27 cellular contexts compared by ENCODE assay signal in the genomic region with DNA sequence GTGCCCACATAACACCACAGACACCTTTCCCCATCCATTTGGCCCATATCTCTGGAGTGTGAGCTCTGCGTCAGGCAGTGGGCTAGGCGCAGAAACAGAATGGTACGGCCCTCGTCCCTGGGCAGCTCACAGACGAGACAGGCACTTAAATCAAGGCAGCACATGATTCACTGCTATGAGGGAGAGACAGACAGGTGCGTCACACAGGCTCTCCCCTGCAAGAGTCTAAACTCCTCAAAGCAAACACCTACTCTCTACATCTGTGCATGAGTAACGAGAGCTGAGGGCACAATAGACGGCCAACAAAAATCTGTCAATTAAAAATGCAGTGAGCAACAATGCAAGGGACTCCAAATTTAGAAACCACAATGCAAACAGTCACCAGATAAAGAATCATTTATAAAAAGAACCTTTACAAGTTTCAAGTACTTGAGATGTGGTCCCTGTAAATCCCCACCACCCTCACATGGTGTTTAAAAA.
A peak's percentile ranks its signal among the peaks of the same experiment; 100 is the strongest.
DNase-seq lines count a peak whose midpoint lies in the region; ATAC-seq, FAIRE-seq and TF ChIP-seq lines count a peak whose summit lies in the region.
"Had no signal": no experiment of that assay in that cellular context is flagged by ENCODE, and none has a peak within 500 bp of the region (broad histone marks: within the 10 kb centered on the region; RNA-seq: fewer than 3 reads in every experiment).

No MANE protein-coding gene starts in this region.

- H3K27ac ChIP-seq in heart left ventricle (peak overlapping the region in 10 of 12 donors; percentile 46 to 74 (median 62)), pancreas (no peak overlapping the region)
- H3K27ac ChIP-seq: breast epithelium, neural progenitor cell, thoracic aorta had no signal

- H3K4me1 ChIP-seq in heart left ventricle (peaks cover 0 to 17% (median 6%) of the 10 kb centered on the region in 12 donors), pancreas (peaks cover 4 to 12% (median 11%) of the 10 kb centered on the region in 3 donors)
- H3K4me1 ChIP-seq: BE2C, breast epithelium, neural progenitor cell had no signal

- ATAC-seq in heart left ventricle (peak; percentile 57 to 93 (median 77)), pancreas (peak; percentile 20 to 45 (median 32))
- ATAC-seq: PC-3 had no signal

- H3K4me3 ChIP-seq in heart left ventricle = no peak overlapping the region
- H3K4me3 ChIP-seq in pancreas = no peak overlapping the region
- H3K4me3 ChIP-seq: breast epithelium, neural progenitor cell, thoracic aorta had no signal

- no peaks in the 10 kb centered on the region for H3K9me3 ChIP-seq in heart left ventricle
- no peaks in the 10 kb centered on the region for H3K9me3 ChIP-seq in pancreas
- H3K9me3 ChIP-seq: breast epithelium, thoracic aorta had no signal

- no peak for TF ChIP-seq CTCF in heart left ventricle (IDR thresholded peaks at IDR 0.05)
- TF ChIP-seq CTCF in pancreas (IDR thresholded peaks at IDR 0.05) = no peak

- H3K36me3 ChIP-seq in heart left ventricle (no peaks in the 10 kb centered on the region), pancreas (no peaks in the 10 kb centered on the region)
- H3K36me3 ChIP-seq: BE2C, breast epithelium, neural progenitor cell, thoracic aorta had no signal

- no peak for FAIRE-seq in pancreas (lab: Jason Lieb, UNC)
- FAIRE-seq: colon, G401.6, H54 had no signal

- DNase-seq in Daoy (ENCODE audit: low read depth) = peak; percentile 75
- DNase-seq in NCI-H345 (lab: John Stamatoyannopoulos, UW) = peak; percentile 85
- peak in 1 of 5 donors; percentile 68 for DNase-seq in heart left ventricle
- DNase-seq in pancreas = no peak
- DNase-seq in COR-L47 (lab: John Stamatoyannopoulos, UW) = no peak
- no peak for DNase-seq in globus pallidus (ENCODE audit: low spot score)
- DNase-seq in HuH-7.5 (ENCODE audit: low spot score) = no peak
- no peak for DNase-seq in EL
- DNase-seq: activated B cell treated with CpG ODN at 0.5 μM for 24 hours; activated CD4-positive, alpha-beta T cell treated with anti-CD3 and anti-CD28 coated beads, Interleukin-2, amount 50 U/mL, for 4 hours; activated naive CD4-positive, alpha-beta T cell treated with anti-CD3 and anti-CD28 coated beads, Interleukin-2, amount 10 ng/mL, durations not matched to agents 7 days and 5 days; BE2C; effector CD4-positive, alpha-beta T cell; glutamatergic neuron; kidney glomerular epithelial cell; mammary epithelial cell; NCI-H2081; NCI-H82; PC-3; stimulated activated naive CD4-positive, alpha-beta T cell treated with Interleukin-2 at 50 U/mL for 16 hours; SW 1271 had no signal

- 40 to 54% (median 48%) methylated on average over 7 to 8 of the region's 8 CpGs for WGBS in heart left ventricle, 4 donors
- 51 to 55% methylated on average over 8 of the region's 8 CpGs for WGBS in pancreas, 2 donors

- H3K27me3 ChIP-seq in heart left ventricle = no peaks in the 10 kb centered on the region
- H3K27me3 ChIP-seq in pancreas = no peaks in the 10 kb centered on the region
- H3K27me3 ChIP-seq: BE2C, breast epithelium, neural progenitor cell had no signal

- intact Hi-C loops in heart left ventricle (cut with DNase I) = loop anchor here in 2 of 10 donors (1.0 to 5.0 kb wide), 3 partner anchors 19 to 127 kb away; no protein-coding TSS in a partner anchor
- intact Hi-C loops in pancreas (cut with DNase I) = no loop called here

- no peak for TF ChIP-seq POLR2A in heart left ventricle (IDR thresholded peaks at IDR 0.05)

Comparison
In these comparisons a context has a peak if more than half of its experiments do, and no peak if none do; other contexts are left out.
1. DNase-seq: peak in Daoy (single experiment) and NCI-H345 (single experiment); none in pancreas (0 of 6), COR-L47 (single experiment), globus pallidus (single experiment), HuH-7.5 (single experiment) and EL (single experiment).
2. H3K27ac ChIP-seq: peak in heart left ventricle (10 of 12); none in pancreas (0 of 4).